ENCODE assay signal across 8 cellular contexts in genomic region chr16:84607694-84608093, GRCh38. TPM values are rescaled to one million over a fixed set of nuclear protein-coding genes. Genes with fewer than 3 reads are reported as not detected.
DNase-seq lines count a peak whose midpoint lies in the region; ATAC-seq and TF ChIP-seq lines count a peak whose summit lies in the region.

No MANE protein-coding gene starts in this region.

- intact Hi-C loops in activated naive CD4-positive, alpha-beta T cell treated with anti-CD3 and anti-CD28 coated beads for 36 hours (cut with micrococcal nuclease), result loop anchor here (1.0 kb wide), 2 partner anchors 7 to 10 kb away; no protein-coding TSS in a partner anchor

- peaks cover 49% of the 10 kb centered on the region for H3K36me3 Mint-ChIP-seq in activated naive CD4-positive, alpha-beta T cell treated with anti-CD3 and anti-CD28 coated beads for 36 hours (ENCODE audit: low read depth)
- peaks cover 42 to 83% of the 10 kb centered on the region in 2 donors for H3K36me3 Mint-ChIP-seq in activated naive CD4-positive, alpha-beta T cell treated with anti-CD3 and anti-CD28 coated beads, Interleukin-2, amount 50 U/mL, for 72 hours

- peak; percentile 61 for ATAC-seq in HG03378 (IDR thresholded peaks at IDR 0.05; ENCODE audit: unreplicated experiment)
- ATAC-seq in activated naive CD4-positive, alpha-beta T cell treated with anti-CD3 and anti-CD28 coated beads, Interleukin-2, amount 50 U/mL, for 72 hours, result peak; percentile 19 to 44

- no peak overlapping the region for H3K4me3 ChIP-seq in foreskin fibroblast (ENCODE audit: low read depth in 1 of 2, low read length in 2 of 2)

- H3K27ac ChIP-seq in substantia nigra (ENCODE audit: low read depth, low read length, poor library complexity, severe bottlenecking), result peak overlapping the region; percentile 47

- no peaks in the 10 kb centered on the region for H3K27me3 Mint-ChIP-seq in activated naive CD4-positive, alpha-beta T cell treated with anti-CD3 and anti-CD28 coated beads for 36 hours (ENCODE audit: low read depth)

- CTCF ChIA-PET in activated naive CD4-positive, alpha-beta T cell treated with anti-CD3 and anti-CD28 coated beads for 36 hours (lab: Charles Lee), result interaction anchor here (0.9 to 1.3 kb wide), 3 partner anchors 10 to 119 kb away, joined by 3 read pairs; no protein-coding TSS in a partner anchor

- peak; percentile 38 for DNase-seq in activated naive CD4-positive, alpha-beta T cell treated with anti-CD3 and anti-CD28 coated beads for 36 hours
- DNase-seq in activated naive CD4-positive, alpha-beta T cell (lab: John Stamatoyannopoulos, UW), result no peak
- no peak for DNase-seq in activated naive CD4-positive, alpha-beta T cell treated with anti-CD3 and anti-CD28 coated beads, Interleukin-2, amount 50 U/mL, for 72 hours (ENCODE audit: low spot score in 2 of 2)
- DNase-seq in substantia nigra (lab: John Stamatoyannopoulos, UW) (peak in 11 of 49 donors; percentile 21 to 58 (median 32)), foreskin fibroblast (no peak), NCI-H1105 (lab: John Stamatoyannopoulos, UW) (no peak), AG20443 (ENCODE audit: low spot score) (no peak)

- H3K4me1 Mint-ChIP-seq in activated naive CD4-positive, alpha-beta T cell treated with anti-CD3 and anti-CD28 coated beads for 36 hours (ENCODE audit: low read depth), result peaks cover 89% of the 10 kb centered on the region

- peak overlapping the region; percentile 66 for H3K27ac Mint-ChIP-seq in activated naive CD4-positive, alpha-beta T cell treated with anti-CD3 and anti-CD28 coated beads for 36 hours
- H3K27ac Mint-ChIP-seq in activated naive CD4-positive, alpha-beta T cell treated with anti-CD3 and anti-CD28 coated beads, Interleukin-2, amount 50 U/mL, for 72 hours, result peak overlapping the region; percentile 76 to 79

- TF ChIP-seq CTCF in foreskin fibroblast (IDR thresholded peaks at IDR 0.05; ENCODE audit: low read depth, low read length), result no peak

- H3K9me3 Mint-ChIP-seq in activated naive CD4-positive, alpha-beta T cell treated with anti-CD3 and anti-CD28 coated beads for 36 hours, result peaks cover 3% of the 10 kb centered on the region
- peaks cover 0 to 15% of the 10 kb centered on the region in 2 donors for H3K9me3 Mint-ChIP-seq in activated naive CD4-positive, alpha-beta T cell treated with anti-CD3 and anti-CD28 coated beads, Interleukin-2, amount 50 U/mL, for 72 hours

- H3K4me3 Mint-ChIP-seq in activated naive CD4-positive, alpha-beta T cell treated with anti-CD3 and anti-CD28 coated beads for 36 hours, result peak overlapping the region; percentile 8

RNA-seq across cellular contexts. Expression of gene COTL1, which starts 10.2 kb away (rescaled TPM):
- 100 to 1,000 TPM; 325 to 328 TPM for total RNA-seq in activated naive CD4-positive, alpha-beta T cell treated with anti-CD3 and anti-CD28 coated beads for 36 hours
- total RNA-seq in activated naive CD4-positive, alpha-beta T cell treated with anti-CD3 and anti-CD28 coated beads, Interleukin-2, amount 50 U/mL, for 72 hours, result 100 to 1,000 TPM; 277 to 583 TPM

RNA-seq across cellular contexts. Expression of gene KLHL36, which starts 40.6 kb away (rescaled TPM):
- total RNA-seq in activated naive CD4-positive, alpha-beta T cell treated with anti-CD3 and anti-CD28 coated beads for 36 hours, result 10 to 100 TPM; 45.7 to 50.3 TPM
- total RNA-seq in activated naive CD4-positive, alpha-beta T cell treated with anti-CD3 and anti-CD28 coated beads, Interleukin-2, amount 50 U/mL, for 72 hours, result 10 to 100 TPM; 50.5 to 60.5 TPM
